In genomic region chr19:3108775-3109174, GRCh38 we compare ENCODE assay signal across 8 cellular contexts. TPM values are rescaled to one million over a fixed set of nuclear protein-coding genes. Genes with fewer than 3 reads are reported as not detected.
DNase-seq lines count a peak whose midpoint lies in the region; ATAC-seq, FAIRE-seq and TF ChIP-seq lines count a peak whose summit lies in the region.

No MANE protein-coding gene starts in this region.

- no peak overlapping the region for H4K91ac ChIP-seq in H1 (replicated peaks; ENCODE audit: insufficient read length, low read length)

- H2BK15ac ChIP-seq in H1 (ENCODE audit: low read length): no peak overlapping the region

- H3K14ac ChIP-seq in H1 (ENCODE audit: insufficient read length): no peak overlapping the region

- TF ChIP-seq EP300 in H1 (IDR thresholded peaks at IDR 0.05; ENCODE audit: borderline replicate concordance in 1 of 2, low read depth in 2 of 2, low read length in 2 of 2) (no peak), stomach (IDR thresholded peaks at IDR 0.05) (no peak)

- no peak overlapping the region for H2AFZ ChIP-seq in H1 (ENCODE audit: low read length)

- peak; percentile 91 for TF ChIP-seq CTCF in AG09309 (IDR thresholded peaks at IDR 0.05; ENCODE audit: control insufficient read depth, insufficient read depth, low read depth, low read length, missing control alignments)
- peak; percentile 90 for TF ChIP-seq CTCF in GM20000 (IDR thresholded peaks at IDR 0.05; ENCODE audit: extremely low read depth, missing control alignments)
- TF ChIP-seq CTCF in H1 (IDR thresholded peaks at IDR 0.05; ENCODE audit: control extremely low read depth in 1 of 3, insufficient read depth in 1 of 3, low read depth in 1 of 3, low read length in 3 of 3): peak; percentile 74 to 97 (median 92)
- peak in 5 of 7 experiments; percentile 59 to 83 (median 81) for TF ChIP-seq CTCF in stomach (IDR thresholded peaks at IDR 0.05)

- no peak overlapping the region for H3K4ac ChIP-seq in H1 (replicated peaks; ENCODE audit: insufficient read length, low read depth, low read length)

- peaks cover 6% of the 10 kb centered on the region; the same call in 1 of the 2 replicates for H3K79me1 ChIP-seq in H1 (ENCODE audit: low read depth, low read length)

- no peak overlapping the region for H4K8ac ChIP-seq in H1 (ENCODE audit: extremely low read depth, insufficient read depth, low read length)

- H3K27me3 ChIP-seq in H1 (replicated peaks in 1 of 4; ENCODE audit: control insufficient read depth in 3 of 4, extremely low read depth in 1 of 4, insufficient read depth in 3 of 4, low read length in 3 of 4): peaks cover 0 to 2% (median 0%) of the 10 kb centered on the region in 4 experiments; a peak in 1 of 7 replicates
- H3K27me3 ChIP-seq in naive thymus-derived CD4-positive, alpha-beta T cell (ENCODE audit: control insufficient read depth in 2 of 2, insufficient read depth in 2 of 2, low read length in 2 of 2): no peaks in the 10 kb centered on the region
- no peaks in the 10 kb centered on the region for H3K27me3 ChIP-seq in stomach

- intact Hi-C loops in naive thymus-derived CD4-positive, alpha-beta T cell (cut with micrococcal nuclease): loop anchor here (1.0 kb wide), 3 partner anchors 32 to 157 kb away; no protein-coding TSS in a partner anchor
- intact Hi-C loops in stomach (cut with DNase I; ENCODE audit: low total_unique reads): loop anchor here (5.0 kb wide), 1 partner anchor 146 kb away; no protein-coding TSS in a partner anchor

- TF ChIP-seq POLR2A in H1 (IDR thresholded peaks at IDR 0.05; ENCODE audit: control extremely low read depth in 1 of 2, low read depth in 2 of 2, low read length in 2 of 2): no peak
- TF ChIP-seq POLR2A in stomach (IDR thresholded peaks at IDR 0.05): no peak

- H3K4me3 ChIP-seq in AG09309 (ENCODE audit: control insufficient read depth, low read depth, low read length) (no peak overlapping the region), H1 (ENCODE audit: extremely low read depth in 1 of 4, insufficient read depth in 2 of 4, low read depth in 3 of 4, low read length in 4 of 4) (no peak overlapping the region), stomach (no peak overlapping the region)
- no peak overlapping the region for H3K4me3 ChIP-seq in naive thymus-derived CD4-positive, alpha-beta T cell (ENCODE audit: low read length)

- POLR2A ChIA-PET in H1 (lab: Charles Lee; ENCODE audit: partially characterized antibody): interaction anchor here (0.6 kb wide), 1 partner anchor 57 kb away, joined by 3 read pairs; no protein-coding TSS in a partner anchor
- POLR2A ChIA-PET in naive thymus-derived CD4-positive, alpha-beta T cell (lab: Charles Lee): interaction anchor here (0.9 to 1.2 kb wide), 2 partner anchors 150 to 158 kb away, joined by 3 read pairs; no protein-coding TSS in a partner anchor

- peaks cover 0 to 2% (median 0%) of the 10 kb centered on the region in 5 donors for H3K27me3 Mint-ChIP-seq in naive thymus-derived CD4-positive, alpha-beta T cell

- no peaks in the 10 kb centered on the region for H3K36me3 ChIP-seq in H1 (ENCODE audit: control insufficient read depth in 2 of 4, insufficient read depth in 4 of 4, low read length in 3 of 4)
- peaks cover 0 to 3% (median 0%) of the 10 kb centered on the region in 3 experiments for H3K36me3 ChIP-seq in naive thymus-derived CD4-positive, alpha-beta T cell (ENCODE audit: control insufficient read depth in 2 of 3, insufficient read depth in 3 of 3, low read length in 3 of 3)
- H3K36me3 ChIP-seq in stomach: peaks cover 14 to 46% (median 34%) of the 10 kb centered on the region in 4 donors

- TF ChIP-seq RAD21 in H1 (IDR thresholded peaks at IDR 0.05 in 1 of 2, conservative IDR thresholded peaks at IDR 0.05 in 1 of 2; ENCODE audit: low read depth in 2 of 2, low read length in 2 of 2): peak; percentile 49 to 59

- H3K4me1 Mint-ChIP-seq in naive thymus-derived CD4-positive, alpha-beta T cell: peaks cover 4 to 15% (median 11%) of the 10 kb centered on the region in 7 donors

- H3K27ac Mint-ChIP-seq in naive thymus-derived CD4-positive, alpha-beta T cell: peak overlapping the region in 5 of 9 donors; percentile 43 to 70 (median 57)

- no peak overlapping the region for H2AK5ac ChIP-seq in H1 (ENCODE audit: low read depth, low read length)

- H2BK120ac ChIP-seq in H1 (replicated peaks; ENCODE audit: low read depth, low read length): no peak overlapping the region

- peaks cover 0 to 3% (median 0%) of the 10 kb centered on the region in 5 donors for H3K36me3 Mint-ChIP-seq in naive thymus-derived CD4-positive, alpha-beta T cell

- H3K27ac ChIP-seq in H1 (ENCODE audit: low read depth, low read length): no peak overlapping the region
- no peak overlapping the region for H3K27ac ChIP-seq in naive thymus-derived CD4-positive, alpha-beta T cell (ENCODE audit: low read depth, low read length)
- H3K27ac ChIP-seq in stomach: no peak overlapping the region

- H4K5ac ChIP-seq in H1 (ENCODE audit: insufficient read length, low read depth, low read length): no peak overlapping the region

- no peak overlapping the region for H2BK12ac ChIP-seq in H1 (ENCODE audit: low read depth, low read length)

- peak; percentile 76 for ATAC-seq in naive thymus-derived CD4-positive, alpha-beta T cell

- WGBS in H1 (ENCODE audit: extremely low coverage in 1 of 2, insufficient coverage in 1 of 2, insufficient read length in 1 of 2, insufficient replicate concordance in 2 of 2, low coverage in 1 of 2, low lambda C conversion rate in 2 of 2, missing lambda C conversion rate in 1 of 2), 2 experiments: 40% methylated on average over 5 of the region's 5 CpGs; no CpG with 5 or more reads in 1 of the 2 experiments
- WGBS in stomach, 5 donors: 42 to 55% (median 49%) methylated on average over 5 of the region's 5 CpGs; no CpG with 5 or more reads in 1 of the 5 donors

- no peaks in the 10 kb centered on the region for H3K23me2 ChIP-seq in H1 (ENCODE audit: low read depth, low read length)

- H3K4me3 Mint-ChIP-seq in naive thymus-derived CD4-positive, alpha-beta T cell: peak overlapping the region in 1 of 10 donors; percentile 46

- H3K4me1 ChIP-seq in H1 (replicated peaks in 1 of 4; ENCODE audit: control insufficient read depth in 3 of 4, insufficient read depth in 4 of 4, low read length in 3 of 4) (peaks cover 0 to 5% (median 2%) of the 10 kb centered on the region in 4 experiments; a peak in 5 of 7 replicates), stomach (peaks cover 16 to 57% (median 49%) of the 10 kb centered on the region in 4 donors)
- peaks cover 8% of the 10 kb centered on the region in 2 donors for H3K4me1 ChIP-seq in naive thymus-derived CD4-positive, alpha-beta T cell (ENCODE audit: control insufficient read depth in 2 of 2, insufficient read depth in 2 of 2, low read length in 2 of 2)

- H2BK5ac ChIP-seq in H1 (ENCODE audit: low read depth, low read length): no peak overlapping the region

- H3K4me2 ChIP-seq in H1 (ENCODE audit: insufficient read depth in 1 of 2, low read depth in 2 of 2, low read length in 2 of 2): no peak overlapping the region

- peak; percentile 13 for FAIRE-seq in H1 (lab: Jason Lieb, UNC)

- CTCF ChIA-PET in H1 (lab: Charles Lee; ENCODE audit: partially characterized antibody): interaction anchor here (0.8 to 20.0 kb wide), 21 partner anchors 9 to 1341 kb away, joined by 3 to 339 read pairs (median 7); no protein-coding TSS in a partner anchor
- CTCF ChIA-PET in naive thymus-derived CD4-positive, alpha-beta T cell (lab: Charles Lee): interaction anchor here (0.8 to 3.7 kb wide), 15 partner anchors 10 to 157 kb away, joined by 3 to 25 read pairs (median 5); no protein-coding TSS in a partner anchor

- H3K9me3 ChIP-seq in H1 (ENCODE audit: insufficient read depth in 2 of 2, low read depth in 1 of 2, low read length in 1 of 2) (no peaks in the 10 kb centered on the region), stomach (no peaks in the 10 kb centered on the region)
- H3K9me3 ChIP-seq in naive thymus-derived CD4-positive, alpha-beta T cell (ENCODE audit: control insufficient read depth in 2 of 3, low read length in 3 of 3): no peaks in the 10 kb centered on the region

- DNase-seq in AG09309 (ENCODE audit: low read depth): no peak
- peak; percentile 85 for DNase-seq in GM20000 (ENCODE audit: low spot score)
- DNase-seq in NCI-H82 (lab: John Stamatoyannopoulos, UW): peak; percentile 83
- peak; percentile 88 for DNase-seq in activated CD8-positive, alpha-beta memory T cell treated with anti-CD3 and anti-CD28 coated beads for 24 hours
- peak; percentile 61 to 86 for DNase-seq in H1 (ENCODE audit: low read depth in 1 of 2, low spot score in 2 of 2)
- DNase-seq in naive thymus-derived CD4-positive, alpha-beta T cell: peak in 8 of 9 donors; percentile 51 to 72 (median 65)
- DNase-seq in stomach: peak; percentile 69
- no peak for DNase-seq in NCI-H526 treated with DMSO at 0.1 percent for 48 hours (lab: John Stamatoyannopoulos, UW)

- H3K79me2 ChIP-seq in H1 (ENCODE audit: control insufficient read depth in 1 of 2, insufficient read depth in 2 of 2, low read length in 2 of 2): peaks cover 0 to 42% of the 10 kb centered on the region in 2 experiments; a peak in 3 of 4 replicates

- H3K18ac ChIP-seq in H1 (ENCODE audit: extremely low read depth, low read length): peak overlapping the region; percentile 0; the same call in 1 of the 2 replicates

- H3K56ac ChIP-seq in H1 (replicated peaks; ENCODE audit: insufficient read length, low read depth, low read length): no peak overlapping the region

- H3K9me3 Mint-ChIP-seq in naive thymus-derived CD4-positive, alpha-beta T cell: no peaks in the 10 kb centered on the region

- no peak overlapping the region for H3K9ac ChIP-seq in H1 (replicated peaks in 1 of 4; ENCODE audit: extremely low read depth in 1 of 4, low read depth in 3 of 4, low read length in 3 of 4)

- H3K23ac ChIP-seq in H1 (ENCODE audit: insufficient read length): no peak overlapping the region

- peaks cover 6 to 17% of the 10 kb centered on the region in 2 experiments for H4K20me1 ChIP-seq in H1 (replicated peaks in 1 of 2; ENCODE audit: control insufficient read depth in 1 of 2, insufficient read depth in 2 of 2, low read length in 2 of 2)

- H2BK20ac ChIP-seq in H1 (ENCODE audit: low read length): no peak overlapping the region

RNA-seq across cellular contexts. Expression of gene GNA11, which starts 14.6 kb away (rescaled TPM):
- total RNA-seq in H1 (2021; fragmentation: NEBNext Ultra II Directional; extraction: Animal tissue kit (Norgen Biotek cat#: 25700)): 19.9 and 21.1 TPM in 2 replicates
- polyA plus RNA-seq in H1 (2011; rRNA removed): 6.2 and 13.6 TPM in 2 replicates
- polyA plus RNA-seq in H1 (2011; cell fraction: cytosol; rRNA removed): 10.8 TPM
- 19.0 TPM for polyA plus RNA-seq in H1 (2011; cell fraction: nucleus; rRNA removed)
- 13.5 to 20.6 TPM (median 17.0 TPM) in 4 replicates for polyA plus RNA-seq in H1 (2012, experiment 1 of 2)
- polyA plus RNA-seq in H1 (2012, experiment 2 of 2): 13.5 TPM
- polyA plus RNA-seq in H1 (2013, experiment 1 of 2): 18.3 TPM
- 17.5 TPM for polyA plus RNA-seq in H1 (2013, experiment 2 of 2)
- 4.9 and 7.8 TPM in 2 replicates for polyA minus RNA-seq in H1 (2011; rRNA and poly(A)+ RNA removed)
- 10.4 TPM for polyA minus RNA-seq in H1 (2011; cell fraction: cytosol; rRNA and poly(A)+ RNA removed)
- polyA minus RNA-seq in H1 (2011; cell fraction: nucleus; rRNA and poly(A)+ RNA removed): 6.6 TPM
- 10 to 100 TPM in 1 of 5 experiments, 1 to 10 TPM in 4; 1.2 to 11.2 (median 7.2) TPM for total RNA-seq in naive thymus-derived CD4-positive, alpha-beta T cell
- polyA plus RNA-seq in naive thymus-derived CD4-positive, alpha-beta T cell: 1 to 10 TPM in 1 of 2 donors, under 1 TPM in 1; 0.92 to 1.3 TPM
- 100 to 1,000 TPM in 1 of 5 donors, 10 to 100 TPM in 4; 40.6 to 204 (median 63.4) TPM for total RNA-seq in stomach
- 10 to 100 TPM; 18.9 to 31.3 (median 25.5) TPM for polyA plus RNA-seq in stomach

RNA-seq across cellular contexts. Expression of gene GNA15, which starts 27.1 kb away (rescaled TPM):
- total RNA-seq in H1 (2021; fragmentation: NEBNext Ultra II Directional; extraction: Animal tissue kit (Norgen Biotek cat#: 25700)): 0.25 and 0.26 TPM in 2 replicates
- polyA plus RNA-seq in H1 (2011; rRNA removed): 0.36 and 0.45 TPM in 2 replicates
- 0.61 TPM for polyA plus RNA-seq in H1 (2011; cell fraction: cytosol; rRNA removed)
- polyA plus RNA-seq in H1 (2011; cell fraction: nucleus; rRNA removed): 0.16 TPM
- 0.13 to 0.46 TPM (median 0.29 TPM) in 3 of 4 replicates, not detected in the other for polyA plus RNA-seq in H1 (2012, experiment 1 of 2)
- 0.14 TPM for polyA plus RNA-seq in H1 (2012, experiment 2 of 2)
- 0.36 TPM for polyA plus RNA-seq in H1 (2013, experiment 1 of 2)
- polyA plus RNA-seq in H1 (2013, experiment 2 of 2): 0.40 TPM
- 0.07 and 0.13 TPM in 2 replicates for polyA minus RNA-seq in H1 (2011; rRNA and poly(A)+ RNA removed)
- polyA minus RNA-seq in H1 (2011; cell fraction: cytosol; rRNA and poly(A)+ RNA removed): not detected
- not detected for polyA minus RNA-seq in H1 (2011; cell fraction: nucleus; rRNA and poly(A)+ RNA removed)
- total RNA-seq in naive thymus-derived CD4-positive, alpha-beta T cell: 100 to 1,000 TPM in 1 of 5 experiments, 10 to 100 TPM in 1, 1 to 10 TPM in 1, under 1 TPM in 2; 0.73 to 131 (median 6.6) TPM
- polyA plus RNA-seq in naive thymus-derived CD4-positive, alpha-beta T cell: under 1 TPM in 1 of 2 donors, not detected in 1; 0.09 TPM
- total RNA-seq in stomach: 1 to 10 TPM in 2 of 5 donors, under 1 TPM in 1, not detected in 2; 0.45 to 4.8 (median 4.5) TPM
- 10 to 100 TPM in 1 of 3 donors, 1 to 10 TPM in 2; 4.9 to 15.1 (median 7.8) TPM for polyA plus RNA-seq in stomach

RNA-seq across cellular contexts. Expression of gene TLE5, which starts 46.5 kb away (rescaled TPM):
- total RNA-seq in H1 (2021; fragmentation: NEBNext Ultra II Directional; extraction: Animal tissue kit (Norgen Biotek cat#: 25700)): 187 and 197 TPM in 2 replicates
- polyA plus RNA-seq in H1 (2011; rRNA removed) (285 and 392 TPM in 2 replicates), stomach (100 to 1,000 TPM; 470 to 688 (median 669) TPM)
- 228 TPM for polyA plus RNA-seq in H1 (2011; cell fraction: cytosol; rRNA removed)
- 492 TPM for polyA plus RNA-seq in H1 (2011; cell fraction: nucleus; rRNA removed)
- polyA plus RNA-seq in H1 (2012, experiment 1 of 2): 186 to 340 TPM (median 248 TPM) in 4 replicates
- polyA plus RNA-seq in H1 (2012, experiment 2 of 2): 326 TPM
- 164 TPM for polyA plus RNA-seq in H1 (2013, experiment 1 of 2)
- polyA plus RNA-seq in H1 (2013, experiment 2 of 2): 162 TPM
- 155 and 179 TPM in 2 replicates for polyA minus RNA-seq in H1 (2011; rRNA and poly(A)+ RNA removed)
- 203 TPM for polyA minus RNA-seq in H1 (2011; cell fraction: cytosol; rRNA and poly(A)+ RNA removed)
- 91.6 TPM for polyA minus RNA-seq in H1 (2011; cell fraction: nucleus; rRNA and poly(A)+ RNA removed)
- total RNA-seq in naive thymus-derived CD4-positive, alpha-beta T cell: 1,000 to 10,000 TPM in 2 of 5 experiments, 100 to 1,000 TPM in 3; 658 to 1,102 (median 755) TPM
- polyA plus RNA-seq in naive thymus-derived CD4-positive, alpha-beta T cell: 100 to 1,000 TPM; 643 to 982 TPM
- total RNA-seq in stomach: 100 to 1,000 TPM; 126 to 386 (median 264) TPM

Comparison
In these comparisons a context has a peak if more than half of its experiments do, and no peak if none do; other contexts are left out.
1. DNase-seq: peak in GM20000 (single experiment), NCI-H82 (single experiment), activated CD8-positive, alpha-beta memory T cell treated with anti-CD3 and anti-CD28 coated beads for 24 hours (single experiment), H1 (2 of 2), naive thymus-derived CD4-positive, alpha-beta T cell (8 of 9) and stomach (single experiment); none in AG09309 (single experiment) and NCI-H526 treated with DMSO at 0.1 percent for 48 hours (single experiment).
2. Peak in every context shown above with its lines, with median percentiles within 50 percentile points of each other: CTCF ChIP-seq.